Comparison of ENCODE assay signal across 1 cellular context in genomic region chr13:30363725-30364124, GRCh38.
TF ChIP-seq lines count a peak whose summit lies in the region.

No MANE protein-coding gene starts in this region.

TF ChIP-seq in A549, 52 proteins besides CTCF, POLR2A, EP300 and RAD21 (continued from another document):
- no peak for TF ChIP-seq REST (IDR thresholded peaks at IDR 0.05)
TF ChIP-seq in A549: peak in this region for 0.
